ENCODE assay signal across 12 cellular contexts in the genomic region with DNA sequence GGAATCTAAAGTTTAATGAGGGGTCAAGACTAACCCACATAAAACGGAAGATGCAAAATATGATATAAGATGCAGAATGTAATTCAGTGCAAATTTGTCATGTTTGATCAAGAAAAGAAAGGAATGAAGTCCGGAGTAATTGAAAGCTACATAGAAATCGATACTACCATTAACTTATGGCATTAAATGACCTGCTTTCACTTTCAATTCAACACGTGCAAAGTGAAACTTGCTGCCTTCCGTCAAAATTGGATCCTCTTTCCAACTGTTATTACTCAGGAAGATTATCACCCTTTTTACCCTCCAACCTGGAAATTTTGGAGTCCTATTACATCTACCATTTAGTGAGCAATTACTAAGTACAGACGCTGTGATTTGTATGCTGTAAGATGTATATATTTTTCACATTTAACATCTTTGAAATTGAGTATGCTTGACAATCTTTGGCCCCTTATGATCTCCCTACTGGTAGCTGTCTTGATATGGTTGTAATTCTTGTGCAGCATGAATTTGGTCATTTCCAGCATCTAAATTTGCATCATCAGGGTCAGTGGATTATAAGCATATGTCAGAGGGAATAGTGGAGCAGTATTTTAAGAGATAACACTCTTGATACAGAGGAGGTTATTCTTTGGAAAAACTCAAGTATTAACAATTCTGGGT. TPM values are rescaled to one million over a fixed set of nuclear protein-coding genes. Genes with fewer than 3 reads are reported as not detected.
DNase-seq lines count a peak whose midpoint lies in the region; ATAC-seq, FAIRE-seq and TF ChIP-seq lines count a peak whose summit lies in the region.
"Had no signal": no experiment of that assay in that cellular context is flagged by ENCODE, and none has a peak within 500 bp of the region (broad histone marks: within the 10 kb centered on the region; RNA-seq: fewer than 3 reads in every experiment).

No MANE protein-coding gene starts in this region.

- DNase-seq in CD8-positive, alpha-beta T cell, result no peak
- DNase-seq in NOMO-1 treated with DMSO at 0.1 percent for 48 hours (lab: John Stamatoyannopoulos, UW; ENCODE audit: unreplicated experiment) (peak; percentile 42), NCI-H146 treated with DMSO at 0.1 percent for 48 hours (lab: John Stamatoyannopoulos, UW; ENCODE audit: unreplicated experiment) (no peak)
- DNase-seq in stimulated activated CD4-positive, alpha-beta T cell treated with anti-CD3 and anti-CD28 coated beads, Interleukin-2, amount 100 ng/mL, for 48 hours, result no peak
- DNase-seq: activated naive CD4-positive, alpha-beta T cell treated with Interleukin-2 at 50 U/mL for 16 hours; H7; KG1 had no signal

- no peaks in the 10 kb centered on the region for H3K36me3 Mint-ChIP-seq in CD8-positive, alpha-beta T cell

- CTCF ChIA-PET in CD8-positive, alpha-beta T cell (lab: Charles Lee), result no interaction called here

- no peaks in the 10 kb centered on the region for H3K9me3 Mint-ChIP-seq in CD8-positive, alpha-beta T cell

- H3K27me3 Mint-ChIP-seq in CD8-positive, alpha-beta T cell (ENCODE audit: low read depth), result no peaks in the 10 kb centered on the region

- no peak for TF ChIP-seq CTCF in CD8-positive, alpha-beta T cell (IDR thresholded peaks at IDR 0.05)

- no peak for ATAC-seq in CD8-positive, alpha-beta T cell
- ATAC-seq in GM21423 (IDR thresholded peaks at IDR 0.05; ENCODE audit: unreplicated experiment) (peak; percentile 65), HG02884 (IDR thresholded peaks at IDR 0.05; ENCODE audit: unreplicated experiment) (no peak), esophagus mucosa (no peak)

- H3K4me1 Mint-ChIP-seq in CD8-positive, alpha-beta T cell (ENCODE audit: low read depth), result peaks cover 8% of the 10 kb centered on the region

- H3K4me1 ChIP-seq in CD8-positive, alpha-beta T cell (ENCODE audit: insufficient read depth, low read length), result no peaks in the 10 kb centered on the region

- no peaks in the 10 kb centered on the region for H3K9me3 ChIP-seq in CD8-positive, alpha-beta T cell (ENCODE audit: low read length)

- intact Hi-C loops in CD8-positive, alpha-beta T cell (cut with DNase I, micrococcal nuclease), result no loop called here

- POLR2A ChIA-PET in CD8-positive, alpha-beta T cell (lab: Charles Lee), result no interaction called here

- H3K4me3 ChIP-seq in CD8-positive, alpha-beta T cell (ENCODE audit: low read depth, low read length), result no peak overlapping the region

- peak; percentile 41 for FAIRE-seq in islet of Langerhans (lab: Jason Lieb, UNC)
- FAIRE-seq: G401.6 had no signal

- no peaks in the 10 kb centered on the region for H3K36me3 ChIP-seq in CD8-positive, alpha-beta T cell (ENCODE audit: insufficient read depth, low read length)

- no peaks in the 10 kb centered on the region for H3K27me3 ChIP-seq in CD8-positive, alpha-beta T cell (ENCODE audit: insufficient read depth, low read length)

- peak overlapping the region; percentile 73 for H3K4me3 Mint-ChIP-seq in CD8-positive, alpha-beta T cell

- no peak overlapping the region for H3K27ac Mint-ChIP-seq in CD8-positive, alpha-beta T cell

- no peak overlapping the region for H3K27ac ChIP-seq in CD8-positive, alpha-beta T cell (ENCODE audit: low read depth, low read length)

RNA-seq across cellular contexts. Expression of a gene that starts 18.6 kb away (rescaled TPM):
- total RNA-seq in CD8-positive, alpha-beta T cell, result not detected
- total RNA-seq in esophagus mucosa, result 0.04 TPM
